1 cellular context compared by ENCODE assay signal in the genomic region with DNA sequence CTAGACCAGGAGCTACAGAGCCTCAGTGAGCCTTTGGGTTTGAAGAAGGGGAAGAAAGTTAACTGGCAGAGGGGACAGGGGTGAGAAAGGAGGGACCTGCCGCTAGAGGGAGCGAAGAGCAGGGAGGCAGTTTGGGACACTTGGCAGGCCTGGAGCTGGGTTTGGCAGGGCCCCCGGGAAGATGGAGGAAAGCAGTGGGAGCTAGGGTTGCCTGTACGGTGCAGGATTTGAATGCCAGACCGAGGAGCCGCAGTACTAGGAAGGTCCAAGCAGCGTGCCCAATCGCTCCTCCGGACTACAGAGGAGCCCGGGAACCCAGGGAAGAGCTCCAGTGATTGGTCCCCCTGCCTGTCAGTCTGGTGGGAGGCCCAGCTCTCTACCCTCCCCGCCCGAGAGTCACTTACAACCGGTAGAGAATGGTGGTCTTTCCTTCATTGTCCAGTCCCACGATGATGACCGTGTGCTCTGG.
TF ChIP-seq lines count a peak whose summit lies in the region.

No MANE protein-coding gene starts in this region.

TF ChIP-seq in endothelial cell of umbilical vein, 7 proteins besides CTCF, POLR2A, EP300 and RAD21 (continued from another document):
- no peak for TF ChIP-seq MAX (IDR thresholded peaks at IDR 0.05; ENCODE audit: insufficient read depth, insufficient read length)
- no peak for TF ChIP-seq POLR2AphosphoS5 (IDR thresholded peaks at IDR 0.05; ENCODE audit: insufficient read depth, low read depth, low read length)
- TF ChIP-seq EZH2 (IDR thresholded peaks at IDR 0.05; ENCODE audit: borderline replicate concordance, low read depth, low read length, severe bottlenecking): no peak
- TF ChIP-seq JUN (IDR thresholded peaks at IDR 0.05; ENCODE audit: borderline replicate concordance, insufficient read depth, insufficient read length, low read depth): no peak
- TF ChIP-seq FOS (IDR thresholded peaks at IDR 0.05; ENCODE audit: borderline replicate concordance, insufficient read depth, low read length): no peak
- TF ChIP-seq GATA2 (IDR thresholded peaks at IDR 0.05; ENCODE audit: insufficient read depth, insufficient read length, low read depth, low read length): no peak
